ENCODE assay signal across 1 cellular context in genomic region chr11:126191379-126192073, GRCh38.
A peak's percentile ranks its signal among the peaks of the same experiment; 100 is the strongest.
TF ChIP-seq lines count a peak whose summit lies in the region.

No MANE protein-coding gene starts in this region.

TF ChIP-seq in HepG2, 621 proteins besides CTCF, POLR2A, EP300 and RAD21:
- TF ChIP-seq ZNF629 (CRISPR knock-in tag; conservative IDR thresholded peaks at IDR 0.05) (peak; percentile 86), SKI (IDR thresholded peaks at IDR 0.05; ENCODE audit: partially characterized antibody) (no peak), MIXL1 (CRISPR knock-in tag; IDR thresholded peaks at IDR 0.05) (no peak), ZMYM3 (CRISPR knock-in tag; IDR thresholded peaks at IDR 0.05) (0 out of 2 replicates have a peak, but pooled peaks have one; percentile 23), ZHX2 (IDR thresholded peaks at IDR 0.05; ENCODE audit: low read depth) (no peak), ZHX2 (CRISPR knock-in tag; IDR thresholded peaks at IDR 0.05; ENCODE audit: borderline replicate concordance) (no peak), IRF1 (CRISPR knock-in tag; IDR thresholded peaks at IDR 0.05; ENCODE audit: low read depth) (no peak), ZNF720 (CRISPR knock-in tag; IDR thresholded peaks at IDR 0.05) (no peak), ZNF879 (CRISPR knock-in tag; IDR thresholded peaks at IDR 0.05) (no peak)
- TF ChIP-seq, protein P1, sequence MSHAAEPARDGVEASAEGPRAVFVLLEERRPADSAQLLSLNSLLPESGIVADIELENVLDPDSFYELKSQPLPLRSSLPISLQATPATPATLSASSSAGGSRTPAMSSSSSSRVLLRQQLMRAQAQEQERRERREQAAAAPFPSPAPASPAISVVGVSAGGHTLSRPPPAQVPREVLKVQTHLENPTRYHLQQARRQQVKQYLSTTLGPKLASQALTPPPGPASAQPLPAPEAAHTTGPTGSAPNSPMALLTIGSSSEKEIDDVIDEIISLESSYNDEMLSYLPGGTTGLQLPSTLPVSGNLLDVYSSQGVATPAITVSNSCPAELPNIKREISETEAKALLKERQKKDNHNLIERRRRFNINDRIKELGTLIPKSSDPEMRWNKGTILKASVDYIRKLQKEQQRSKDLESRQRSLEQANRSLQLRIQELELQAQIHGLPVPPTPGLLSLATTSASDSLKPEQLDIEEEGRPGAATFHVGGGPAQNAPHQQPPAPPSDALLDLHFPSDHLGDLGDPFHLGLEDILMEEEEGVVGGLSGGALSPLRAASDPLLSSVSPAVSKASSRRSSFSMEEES (CRISPR knock-in tag; IDR thresholded peaks at IDR 0.05), result no peak
